Comparison of ENCODE assay signal across 10 cellular contexts in the genomic region with DNA sequence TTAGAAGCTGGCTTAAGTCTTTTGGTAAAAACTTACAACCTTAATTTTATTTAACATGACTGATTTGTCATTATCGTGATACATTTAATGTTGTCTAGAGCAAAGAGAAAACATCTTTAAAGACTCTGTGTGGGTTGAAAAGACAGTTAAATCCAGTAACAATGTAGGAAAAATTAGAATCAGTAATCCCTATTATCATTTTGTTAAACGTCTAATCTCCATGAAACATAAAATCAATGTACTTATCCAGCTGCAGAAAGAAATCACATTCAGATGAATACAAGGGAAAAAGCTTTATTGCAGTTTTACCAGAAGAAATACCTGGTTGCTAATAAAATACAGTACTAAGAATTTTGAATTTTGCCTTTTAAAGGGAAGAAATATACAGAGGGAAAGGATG.
"Had no signal": no experiment of that assay in that cellular context is flagged by ENCODE, and none has a peak within 500 bp of the region (broad histone marks: within the 10 kb centered on the region; RNA-seq: fewer than 3 reads in every experiment).

No MANE protein-coding gene starts in this region.

- FAIRE-seq: H1, H54 had no signal

- DNase-seq: GM23248, GOT3, H7, H9, HCEC 1CT, HFFc6 had no signal

- ATAC-seq: GM23338, HCT116 had no signal
